11 cellular contexts compared by ENCODE assay signal in the genomic region with DNA sequence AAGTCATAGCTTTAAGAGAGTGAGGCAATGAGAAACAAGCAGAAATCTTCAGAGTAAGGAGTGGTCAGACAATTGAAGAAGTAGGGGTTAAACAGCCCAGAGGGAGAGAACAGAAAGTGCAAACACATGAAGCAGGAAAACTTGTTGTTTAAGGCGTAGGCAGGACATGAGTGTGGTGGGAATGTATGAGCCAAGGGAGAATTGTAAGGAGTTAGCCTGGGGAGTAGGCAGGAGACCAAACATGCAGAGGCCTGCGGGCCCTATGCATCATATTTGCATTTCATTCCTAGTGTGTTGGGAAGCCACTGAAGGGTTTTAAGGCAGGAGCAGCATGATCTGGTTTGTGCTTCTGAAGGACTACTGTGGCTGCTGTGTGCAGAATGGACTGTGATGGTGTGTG.
"Had no signal": no experiment of that assay in that cellular context is flagged by ENCODE, and none has a peak within 500 bp of the region (broad histone marks: within the 10 kb centered on the region; RNA-seq: fewer than 3 reads in every experiment).

No MANE protein-coding gene starts in this region.

- H3K4me1 ChIP-seq: body of pancreas, heart left ventricle, left ventricle myocardium inferior, pancreas, uterus had no signal

- H3K27me3 ChIP-seq: body of pancreas, heart left ventricle, pancreas, uterus had no signal

- ATAC-seq: body of pancreas; effector memory CD8-positive, alpha-beta T cell; heart left ventricle; pancreas had no signal

- DNase-seq: activated CD4-positive, alpha-beta T cell treated with anti-CD3 and anti-CD28 coated beads, Interleukin-2, amount 10 ng/mL, durations not matched to agents 24 days and 14 days; activated naive CD4-positive, alpha-beta T cell treated with anti-CD3 and anti-CD28 coated beads for 36 hours; body of pancreas; effector memory CD8-positive, alpha-beta T cell; foreskin melanocyte; heart left ventricle; left ventricle myocardium inferior; pancreas; stimulated activated CD4-positive, alpha-beta T cell treated with anti-CD3 and anti-CD28 coated beads, Interleukin-4, amount 100 ng/mL, for 4 hours; uterus had no signal

- H3K4me3 ChIP-seq: body of pancreas, heart left ventricle, left ventricle myocardium inferior, pancreas, skin epidermis, uterus had no signal

- H3K27ac ChIP-seq: body of pancreas, heart left ventricle, left ventricle myocardium inferior, pancreas, skin epidermis, uterus had no signal

- H3K36me3 ChIP-seq: heart left ventricle, left ventricle myocardium inferior, pancreas, uterus had no signal

- H3K9me3 ChIP-seq: body of pancreas, left ventricle myocardium inferior, pancreas, uterus had no signal
